ENCODE assay signal across 15 cellular contexts in genomic region chr4:8536467-8536866, GRCh38. TPM values are rescaled to one million over a fixed set of nuclear protein-coding genes. Genes with fewer than 3 reads are reported as not detected.
"Had no signal": no experiment of that assay in that cellular context is flagged by ENCODE, and none has a peak within 500 bp of the region (broad histone marks: within the 10 kb centered on the region; RNA-seq: fewer than 3 reads in every experiment).

No MANE protein-coding gene starts in this region.

- H3K27ac Mint-ChIP-seq: activated T-helper 2 cell treated with anti-CD3 and anti-CD28 coated beads, Interferon-gamma antibody, Interleukin-2, Interleukin-4, amounts not matched to agents 10 μg/mL and 5 μg/mL and 100 μg/mL, durations not matched to agents 14 hours and 24 hours and 36 hours; naive B cell; stimulated activated naive CD8-positive, alpha-beta T cell treated with anti-CD3 and anti-CD28 coated beads, Interleukin-15, Interleukin-2, amounts not matched to agents 100 ng/mL and 50 ng/mL, for 24 hours had no signal

- H3K4me3 Mint-ChIP-seq: naive B cell; stimulated activated naive CD8-positive, alpha-beta T cell treated with anti-CD3 and anti-CD28 coated beads, Interleukin-15, Interleukin-2, amounts not matched to agents 100 ng/mL and 50 ng/mL, for 24 hours had no signal

- H3K79me2 ChIP-seq: parathyroid adenoma had no signal

- DNase-seq: activated naive CD4-positive, alpha-beta T cell treated with anti-CD3 and anti-CD28 coated beads, Interleukin-2, amount 50 U/mL, for 16 hours; naive B cell; retina; stimulated activated CD4-positive, alpha-beta T cell treated with anti-CD3 and anti-CD28 coated beads, Interleukin-15, amount 100 ng/mL, for 24 hours; stimulated activated CD4-positive, alpha-beta T cell treated with anti-CD3 and anti-CD28 coated beads, Interleukin-4, amount 100 ng/mL, for 24 hours had no signal

- H3K9me3 ChIP-seq: testis, uterus had no signal

- H3K4me1 Mint-ChIP-seq: naive B cell had no signal

- H3K36me3 ChIP-seq: brain microvascular endothelial cell, uterus had no signal

- H3K27me3 ChIP-seq: brain microvascular endothelial cell, testis, uterus had no signal

- H3K4me1 ChIP-seq: foreskin keratinocyte, uterus had no signal

- H3K4me3 ChIP-seq: testis, uterus had no signal

- H3K27ac ChIP-seq: foreskin keratinocyte, testis, uterus had no signal

RNA-seq across cellular contexts. Expression of gene GPR78, which starts 43.7 kb away (rescaled TPM):
- total RNA-seq: activated T-helper 2 cell treated with anti-CD3 and anti-CD28 coated beads, Interferon-gamma antibody, Interleukin-2, Interleukin-4, amounts not matched to agents 10 μg/mL and 5 μg/mL and 100 μg/mL, durations not matched to agents 14 hours and 24 hours and 36 hours; dermis microvascular lymphatic vessel endothelial cell; foreskin keratinocyte; left lobe of liver; T-helper 2 cell treated with Interferon-gamma antibody and Interleukin-4, amounts not matched to agents 100 ng/mL and 5 ng/mL, for 36 hours had no signal
- polyA plus RNA-seq: foreskin keratinocyte had no signal

RNA-seq across cellular contexts. Expression of gene CPZ, which starts 56.1 kb away (rescaled TPM):
- total RNA-seq: activated T-helper 2 cell treated with anti-CD3 and anti-CD28 coated beads, Interferon-gamma antibody, Interleukin-2, Interleukin-4, amounts not matched to agents 10 μg/mL and 5 μg/mL and 100 μg/mL, durations not matched to agents 14 hours and 24 hours and 36 hours; dermis microvascular lymphatic vessel endothelial cell; foreskin keratinocyte; T-helper 2 cell treated with Interferon-gamma antibody and Interleukin-4, amounts not matched to agents 100 ng/mL and 5 ng/mL, for 36 hours had no signal
- polyA plus RNA-seq: foreskin keratinocyte had no signal
